ENCODE assay signal across 1 cellular context in the genomic region with DNA sequence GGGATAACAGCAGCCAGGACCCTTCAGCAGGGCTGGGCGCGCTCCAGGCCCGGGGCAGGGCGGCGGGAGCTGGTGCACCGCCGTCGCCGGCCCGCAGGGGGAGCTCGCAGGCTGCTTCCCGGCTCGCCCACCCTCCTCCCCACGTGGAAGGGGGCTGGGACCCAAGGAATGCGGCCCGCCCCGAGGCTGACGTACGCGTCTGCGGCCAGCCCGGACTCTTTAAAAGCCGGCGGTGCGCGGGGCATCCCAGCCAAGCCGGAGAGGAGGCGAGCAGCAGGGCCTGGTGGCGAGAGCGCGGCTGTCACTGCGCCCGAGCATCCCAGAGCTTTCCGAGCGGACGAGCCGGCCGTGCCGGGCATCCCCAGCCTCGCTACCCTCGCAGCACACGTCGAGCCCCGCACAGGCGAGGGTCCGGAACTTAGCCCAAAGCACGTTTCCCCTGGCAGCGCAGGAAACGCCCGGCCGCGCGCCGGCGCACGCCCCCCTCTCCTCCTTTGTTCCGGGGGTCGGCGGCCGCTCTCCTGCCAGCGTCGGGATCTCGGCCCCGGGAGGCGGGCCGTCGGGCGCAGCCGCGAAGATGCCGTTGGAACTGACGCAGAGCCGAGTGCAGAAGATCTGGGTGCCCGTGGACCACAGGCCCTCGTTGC.
TF ChIP-seq lines count a peak whose summit lies in the region.

A gene (plus strand): TSS at position 249 of the 647 bp plus-strand sequence. CDS start 329 bp downstream, at position 578.

TF ChIP-seq in HepG2, 621 proteins besides CTCF, POLR2A, EP300 and RAD21 (continued from another document and continues in another):
- peak; percentile 38; the same call in 1 of the 2 replicates for TF ChIP-seq ELF3 (CRISPR knock-in tag; IDR thresholded peaks at IDR 0.05)
- TF ChIP-seq TEAD3 (CRISPR knock-in tag; optimal IDR thresholded peaks at IDR 0.05; ENCODE audit: borderline replicate concordance), result peak; percentile 97
- TF ChIP-seq ZNF34 (CRISPR knock-in tag; IDR thresholded peaks at IDR 0.05; ENCODE audit: borderline replicate concordance), result peak; percentile 51; the same call in 1 of the 2 replicates
- peak; percentile 90 for TF ChIP-seq ARNTL (CRISPR knock-in tag; IDR thresholded peaks at IDR 0.05)
- no peak for TF ChIP-seq CAMTA2 (CRISPR knock-in tag; IDR thresholded peaks at IDR 0.05; ENCODE audit: borderline replicate concordance)
- TF ChIP-seq, protein P1, sequence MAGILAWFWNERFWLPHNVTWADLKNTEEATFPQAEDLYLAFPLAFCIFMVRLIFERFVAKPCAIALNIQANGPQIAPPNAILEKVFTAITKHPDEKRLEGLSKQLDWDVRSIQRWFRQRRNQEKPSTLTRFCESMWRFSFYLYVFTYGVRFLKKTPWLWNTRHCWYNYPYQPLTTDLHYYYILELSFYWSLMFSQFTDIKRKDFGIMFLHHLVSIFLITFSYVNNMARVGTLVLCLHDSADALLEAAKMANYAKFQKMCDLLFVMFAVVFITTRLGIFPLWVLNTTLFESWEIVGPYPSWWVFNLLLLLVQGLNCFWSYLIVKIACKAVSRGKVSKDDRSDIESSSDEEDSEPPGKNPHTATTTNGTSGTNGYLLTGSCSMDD (CRISPR knock-in tag; IDR thresholded peaks at IDR 0.05), result no peak
- TF ChIP-seq, protein P2, sequence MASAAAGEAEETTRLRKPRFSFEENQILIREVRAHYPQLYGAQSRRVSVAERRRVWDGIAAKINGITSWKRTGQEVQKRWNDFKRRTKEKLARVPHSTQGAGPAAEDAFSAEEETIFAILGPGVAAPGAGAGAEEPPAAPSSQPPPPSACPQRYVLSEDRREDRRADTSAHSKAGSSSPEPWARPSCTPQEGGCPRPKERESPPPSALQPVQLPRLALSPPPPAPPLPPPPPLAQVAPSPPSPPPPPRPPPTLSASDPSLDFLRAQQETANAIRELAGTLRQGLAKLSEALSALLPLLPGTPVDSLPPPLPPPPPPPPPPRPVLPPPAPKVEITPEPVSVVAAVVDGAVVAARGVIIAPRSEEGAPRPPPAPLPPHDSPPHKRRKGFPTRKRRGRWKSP (CRISPR knock-in tag; IDR thresholded peaks at IDR 0.05), result peak; percentile 95
- TF ChIP-seq, protein P3, sequence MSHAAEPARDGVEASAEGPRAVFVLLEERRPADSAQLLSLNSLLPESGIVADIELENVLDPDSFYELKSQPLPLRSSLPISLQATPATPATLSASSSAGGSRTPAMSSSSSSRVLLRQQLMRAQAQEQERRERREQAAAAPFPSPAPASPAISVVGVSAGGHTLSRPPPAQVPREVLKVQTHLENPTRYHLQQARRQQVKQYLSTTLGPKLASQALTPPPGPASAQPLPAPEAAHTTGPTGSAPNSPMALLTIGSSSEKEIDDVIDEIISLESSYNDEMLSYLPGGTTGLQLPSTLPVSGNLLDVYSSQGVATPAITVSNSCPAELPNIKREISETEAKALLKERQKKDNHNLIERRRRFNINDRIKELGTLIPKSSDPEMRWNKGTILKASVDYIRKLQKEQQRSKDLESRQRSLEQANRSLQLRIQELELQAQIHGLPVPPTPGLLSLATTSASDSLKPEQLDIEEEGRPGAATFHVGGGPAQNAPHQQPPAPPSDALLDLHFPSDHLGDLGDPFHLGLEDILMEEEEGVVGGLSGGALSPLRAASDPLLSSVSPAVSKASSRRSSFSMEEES (CRISPR knock-in tag; IDR thresholded peaks at IDR 0.05), result peak; percentile 58
- TF ChIP-seq PAX8 (CRISPR knock-in tag; IDR thresholded peaks at IDR 0.05; ENCODE audit: borderline replicate concordance), result 0 out of 2 replicates have a peak, but pooled peaks have one; percentile 28
- TF ChIP-seq ZNF331 (CRISPR knock-in tag; IDR thresholded peaks at IDR 0.05), result peak; percentile 66; the same call in 1 of the 2 replicates
- peak; percentile 84 for TF ChIP-seq MXD4 (CRISPR knock-in tag; IDR thresholded peaks at IDR 0.05)
- TF ChIP-seq, protein P4, sequence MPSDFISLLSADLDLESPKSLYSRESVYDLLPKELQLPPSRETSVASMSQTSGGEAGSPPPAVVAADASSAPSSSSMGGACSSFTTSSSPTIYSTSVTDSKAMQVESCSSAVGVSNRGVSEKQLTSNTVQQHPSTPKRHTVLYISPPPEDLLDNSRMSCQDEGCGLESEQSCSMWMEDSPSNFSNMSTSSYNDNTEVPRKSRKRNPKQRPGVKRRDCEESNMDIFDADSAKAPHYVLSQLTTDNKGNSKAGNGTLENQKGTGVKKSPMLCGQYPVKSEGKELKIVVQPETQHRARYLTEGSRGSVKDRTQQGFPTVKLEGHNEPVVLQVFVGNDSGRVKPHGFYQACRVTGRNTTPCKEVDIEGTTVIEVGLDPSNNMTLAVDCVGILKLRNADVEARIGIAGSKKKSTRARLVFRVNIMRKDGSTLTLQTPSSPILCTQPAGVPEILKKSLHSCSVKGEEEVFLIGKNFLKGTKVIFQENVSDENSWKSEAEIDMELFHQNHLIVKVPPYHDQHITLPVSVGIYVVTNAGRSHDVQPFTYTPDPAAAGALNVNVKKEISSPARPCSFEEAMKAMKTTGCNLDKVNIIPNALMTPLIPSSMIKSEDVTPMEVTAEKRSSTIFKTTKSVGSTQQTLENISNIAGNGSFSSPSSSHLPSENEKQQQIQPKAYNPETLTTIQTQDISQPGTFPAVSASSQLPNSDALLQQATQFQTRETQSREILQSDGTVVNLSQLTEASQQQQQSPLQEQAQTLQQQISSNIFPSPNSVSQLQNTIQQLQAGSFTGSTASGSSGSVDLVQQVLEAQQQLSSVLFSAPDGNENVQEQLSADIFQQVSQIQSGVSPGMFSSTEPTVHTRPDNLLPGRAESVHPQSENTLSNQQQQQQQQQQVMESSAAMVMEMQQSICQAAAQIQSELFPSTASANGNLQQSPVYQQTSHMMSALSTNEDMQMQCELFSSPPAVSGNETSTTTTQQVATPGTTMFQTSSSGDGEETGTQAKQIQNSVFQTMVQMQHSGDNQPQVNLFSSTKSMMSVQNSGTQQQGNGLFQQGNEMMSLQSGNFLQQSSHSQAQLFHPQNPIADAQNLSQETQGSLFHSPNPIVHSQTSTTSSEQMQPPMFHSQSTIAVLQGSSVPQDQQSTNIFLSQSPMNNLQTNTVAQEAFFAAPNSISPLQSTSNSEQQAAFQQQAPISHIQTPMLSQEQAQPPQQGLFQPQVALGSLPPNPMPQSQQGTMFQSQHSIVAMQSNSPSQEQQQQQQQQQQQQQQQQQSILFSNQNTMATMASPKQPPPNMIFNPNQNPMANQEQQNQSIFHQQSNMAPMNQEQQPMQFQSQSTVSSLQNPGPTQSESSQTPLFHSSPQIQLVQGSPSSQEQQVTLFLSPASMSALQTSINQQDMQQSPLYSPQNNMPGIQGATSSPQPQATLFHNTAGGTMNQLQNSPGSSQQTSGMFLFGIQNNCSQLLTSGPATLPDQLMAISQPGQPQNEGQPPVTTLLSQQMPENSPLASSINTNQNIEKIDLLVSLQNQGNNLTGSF (CRISPR knock-in tag; IDR thresholded peaks at IDR 0.05), result no peak
- no peak; the same call in 1 of the 2 replicates for TF ChIP-seq ZNF205 (CRISPR knock-in tag; IDR thresholded peaks at IDR 0.05)
- TF ChIP-seq ZBTB7B (CRISPR knock-in tag; IDR thresholded peaks at IDR 0.05), result peak; percentile 72
- TF ChIP-seq ZNF570 (CRISPR knock-in tag; IDR thresholded peaks at IDR 0.05; ENCODE audit: borderline replicate concordance), result no peak
- TF ChIP-seq ZNF562 (CRISPR knock-in tag; IDR thresholded peaks at IDR 0.05; ENCODE audit: borderline replicate concordance), result no peak; the same call in 1 of the 2 replicates
- peak; percentile 47; the same call in 1 of the 2 replicates for TF ChIP-seq ZNF124 (CRISPR knock-in tag; IDR thresholded peaks at IDR 0.05)
- peak; percentile 91 for TF ChIP-seq POLR2AphosphoS5 (IDR thresholded peaks at IDR 0.05; ENCODE audit: low read depth, low read length)
- no peak for TF ChIP-seq SNAI1 (CRISPR knock-in tag; IDR thresholded peaks at IDR 0.05; ENCODE audit: borderline replicate concordance)
- no peak for TF ChIP-seq PHB2 (IDR thresholded peaks at IDR 0.05; ENCODE audit: partially characterized antibody)
- TF ChIP-seq NFATC3 (CRISPR knock-in tag; IDR thresholded peaks at IDR 0.05), result no peak
- 0 out of 2 replicates have a peak, but pooled peaks have one; percentile 43 for TF ChIP-seq TOPORS (CRISPR knock-in tag; IDR thresholded peaks at IDR 0.05)
- no peak for TF ChIP-seq ZMYM2 (CRISPR knock-in tag; IDR thresholded peaks at IDR 0.05)
- TF ChIP-seq KLF6 (CRISPR knock-in tag; IDR thresholded peaks at IDR 0.05), result peak; percentile 75; the same call in 1 of the 2 replicates
- TF ChIP-seq, protein P5, sequence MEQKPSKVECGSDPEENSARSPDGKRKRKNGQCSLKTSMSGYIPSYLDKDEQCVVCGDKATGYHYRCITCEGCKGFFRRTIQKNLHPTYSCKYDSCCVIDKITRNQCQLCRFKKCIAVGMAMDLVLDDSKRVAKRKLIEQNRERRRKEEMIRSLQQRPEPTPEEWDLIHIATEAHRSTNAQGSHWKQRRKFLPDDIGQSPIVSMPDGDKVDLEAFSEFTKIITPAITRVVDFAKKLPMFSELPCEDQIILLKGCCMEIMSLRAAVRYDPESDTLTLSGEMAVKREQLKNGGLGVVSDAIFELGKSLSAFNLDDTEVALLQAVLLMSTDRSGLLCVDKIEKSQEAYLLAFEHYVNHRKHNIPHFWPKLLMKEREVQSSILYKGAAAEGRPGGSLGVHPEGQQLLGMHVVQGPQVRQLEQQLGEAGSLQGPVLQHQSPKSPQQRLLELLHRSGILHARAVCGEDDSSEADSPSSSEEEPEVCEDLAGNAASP (CRISPR knock-in tag; IDR thresholded peaks at IDR 0.05; ENCODE audit: borderline replicate concordance), result no peak
- TF ChIP-seq NFE2L2 (IDR thresholded peaks at IDR 0.05; ENCODE audit: low read length), result no peak
- TF ChIP-seq, protein P6, sequence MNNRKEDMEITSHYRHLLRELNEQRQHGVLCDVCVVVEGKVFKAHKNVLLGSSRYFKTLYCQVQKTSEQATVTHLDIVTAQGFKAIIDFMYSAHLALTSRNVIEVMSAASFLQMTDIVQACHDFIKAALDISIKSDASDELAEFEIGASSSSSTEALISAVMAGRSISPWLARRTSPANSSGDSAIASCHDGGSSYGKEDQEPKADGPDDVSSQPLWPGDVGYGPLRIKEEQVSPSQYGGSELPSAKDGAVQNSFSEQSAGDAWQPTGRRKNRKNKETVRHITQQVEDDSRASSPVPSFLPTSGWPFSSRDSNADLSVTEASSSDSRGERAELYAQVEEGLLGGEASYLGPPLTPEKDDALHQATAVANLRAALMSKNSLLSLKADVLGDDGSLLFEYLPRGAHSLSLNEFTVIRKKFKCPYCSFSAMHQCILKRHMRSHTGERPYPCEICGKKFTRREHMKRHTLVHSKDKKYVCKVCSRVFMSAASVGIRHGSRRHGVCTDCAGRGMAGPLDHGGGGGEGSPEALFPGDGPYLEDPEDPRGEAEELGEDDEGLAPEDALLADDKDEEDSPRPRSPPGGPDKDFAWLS (CRISPR knock-in tag; IDR thresholded peaks at IDR 0.05; ENCODE audit: borderline replicate concordance), result no peak
- peak; percentile 89; the same call in 1 of the 2 replicates for TF ChIP-seq ZNF790 (CRISPR knock-in tag; IDR thresholded peaks at IDR 0.05; ENCODE audit: borderline replicate concordance)
- TF ChIP-seq ZNF350 (CRISPR knock-in tag; IDR thresholded peaks at IDR 0.05; ENCODE audit: borderline replicate concordance, low read depth), result 0 out of 2 replicates have a peak, but pooled peaks have one; percentile 16
- TF ChIP-seq ZFAT (CRISPR knock-in tag; conservative IDR thresholded peaks at IDR 0.05), result no peak
- TF ChIP-seq, protein P7, sequence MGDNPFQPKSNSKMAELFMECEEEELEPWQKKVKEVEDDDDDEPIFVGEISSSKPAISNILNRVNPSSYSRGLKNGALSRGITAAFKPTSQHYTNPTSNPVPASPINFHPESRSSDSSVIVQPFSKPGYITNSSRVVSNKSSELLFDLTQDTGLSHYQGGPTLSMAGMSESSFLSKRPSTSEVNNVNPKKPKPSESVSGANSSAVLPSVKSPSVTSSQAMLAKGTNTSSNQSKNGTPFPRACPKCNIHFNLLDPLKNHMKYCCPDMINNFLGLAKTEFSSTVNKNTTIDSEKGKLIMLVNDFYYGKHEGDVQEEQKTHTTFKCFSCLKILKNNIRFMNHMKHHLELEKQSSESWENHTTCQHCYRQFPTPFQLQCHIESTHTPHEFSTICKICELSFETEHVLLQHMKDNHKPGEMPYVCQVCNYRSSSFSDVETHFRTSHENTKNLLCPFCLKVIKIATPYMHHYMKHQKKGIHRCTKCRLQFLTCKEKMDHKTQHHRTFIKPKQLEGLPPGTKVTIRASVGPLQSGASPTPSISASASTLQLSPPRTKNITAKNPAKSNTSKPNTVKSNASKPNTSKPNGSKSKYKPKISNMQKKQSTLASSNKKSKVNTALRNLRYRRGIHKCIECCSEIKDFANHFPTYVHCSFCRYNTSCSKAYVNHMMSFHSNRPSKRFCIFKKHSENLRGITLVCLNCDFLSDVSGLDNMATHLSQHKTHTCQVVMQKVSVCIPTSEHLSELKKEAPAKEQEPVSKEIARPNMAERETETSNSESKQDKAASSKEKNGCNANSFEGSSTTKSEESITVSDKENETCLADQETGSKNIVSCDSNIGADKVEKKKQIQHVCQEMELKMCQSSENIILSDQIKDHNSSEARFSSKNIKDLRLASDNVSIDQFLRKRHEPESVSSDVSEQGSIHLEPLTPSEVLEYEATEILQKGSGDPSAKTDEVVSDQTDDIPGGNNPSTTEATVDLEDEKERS (CRISPR knock-in tag; IDR thresholded peaks at IDR 0.05), result no peak
- peak; percentile 73 for TF ChIP-seq RNF2 (conservative IDR thresholded peaks at IDR 0.05; ENCODE audit: low read depth)
- TF ChIP-seq, protein P8, sequence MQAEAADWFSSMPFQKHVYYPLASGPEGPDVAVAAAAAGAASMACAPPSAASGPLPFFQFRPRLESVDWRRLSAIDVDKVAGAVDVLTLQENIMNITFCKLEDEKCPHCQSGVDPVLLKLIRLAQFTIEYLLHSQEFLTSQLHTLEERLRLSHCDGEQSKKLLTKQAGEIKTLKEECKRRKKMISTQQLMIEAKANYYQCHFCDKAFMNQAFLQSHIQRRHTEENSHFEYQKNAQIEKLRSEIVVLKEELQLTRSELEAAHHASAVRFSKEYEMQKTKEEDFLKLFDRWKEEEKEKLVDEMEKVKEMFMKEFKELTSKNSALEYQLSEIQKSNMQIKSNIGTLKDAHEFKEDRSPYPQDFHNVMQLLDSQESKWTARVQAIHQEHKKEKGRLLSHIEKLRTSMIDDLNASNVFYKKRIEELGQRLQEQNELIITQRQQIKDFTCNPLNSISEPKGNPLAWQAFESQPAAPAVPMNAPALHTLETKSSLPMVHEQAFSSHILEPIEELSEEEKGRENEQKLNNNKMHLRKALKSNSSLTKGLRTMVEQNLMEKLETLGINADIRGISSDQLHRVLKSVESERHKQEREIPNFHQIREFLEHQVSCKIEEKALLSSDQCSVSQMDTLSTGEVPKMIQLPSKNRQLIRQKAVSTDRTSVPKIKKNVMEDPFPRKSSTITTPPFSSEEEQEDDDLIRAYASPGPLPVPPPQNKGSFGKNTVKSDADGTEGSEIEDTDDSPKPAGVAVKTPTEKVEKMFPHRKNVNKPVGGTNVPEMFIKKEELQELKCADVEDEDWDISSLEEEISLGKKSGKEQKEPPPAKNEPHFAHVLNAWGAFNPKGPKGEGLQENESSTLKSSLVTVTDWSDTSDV (CRISPR knock-in tag; IDR thresholded peaks at IDR 0.05), result peak; percentile 73; the same call in 1 of the 2 replicates
- TF ChIP-seq BORCS8-MEF2B (CRISPR knock-in tag; IDR thresholded peaks at IDR 0.05), result peak; percentile 93
- TF ChIP-seq, protein P9, sequence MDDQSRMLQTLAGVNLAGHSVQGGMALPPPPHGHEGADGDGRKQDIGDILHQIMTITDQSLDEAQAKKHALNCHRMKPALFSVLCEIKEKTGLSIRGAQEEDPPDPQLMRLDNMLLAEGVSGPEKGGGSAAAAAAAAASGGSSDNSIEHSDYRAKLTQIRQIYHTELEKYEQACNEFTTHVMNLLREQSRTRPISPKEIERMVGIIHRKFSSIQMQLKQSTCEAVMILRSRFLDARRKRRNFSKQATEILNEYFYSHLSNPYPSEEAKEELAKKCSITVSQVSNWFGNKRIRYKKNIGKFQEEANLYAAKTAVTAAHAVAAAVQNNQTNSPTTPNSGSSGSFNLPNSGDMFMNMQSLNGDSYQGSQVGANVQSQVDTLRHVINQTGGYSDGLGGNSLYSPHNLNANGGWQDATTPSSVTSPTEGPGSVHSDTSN (CRISPR knock-in tag; IDR thresholded peaks at IDR 0.05; ENCODE audit: borderline replicate concordance), result no peak
- peak; percentile 96 for TF ChIP-seq RBFOX2 (IDR thresholded peaks at IDR 0.05; ENCODE audit: low read depth, low read length)
- TF ChIP-seq MYC (CRISPR knock-in tag; IDR thresholded peaks at IDR 0.05; ENCODE audit: borderline replicate concordance), result peak; percentile 95
